ENCODE assay signal across 9 cellular contexts in genomic region chr16:75109732-75110243, GRCh38. TPM values are rescaled to one million over a fixed set of nuclear protein-coding genes. Genes with fewer than 3 reads are reported as not detected.
A peak's percentile ranks its signal among the peaks of the same experiment; 100 is the strongest.
DNase-seq lines count a peak whose midpoint lies in the region; ATAC-seq and TF ChIP-seq lines count a peak whose summit lies in the region.
"Had no signal": no experiment of that assay in that cellular context is flagged by ENCODE, and none has a peak within 500 bp of the region (broad histone marks: within the 10 kb centered on the region; RNA-seq: fewer than 3 reads in every experiment).

No MANE protein-coding gene starts in this region.

- H4K20me1 ChIP-seq in smooth muscle cell (ENCODE audit: low read depth) = no peaks in the 10 kb centered on the region

- no peaks in the 10 kb centered on the region for H3K27me3 ChIP-seq in smooth muscle cell (ENCODE audit: low read depth)

- H3F3A ChIP-seq in smooth muscle cell (ENCODE audit: low read depth) = peaks cover 7% of the 10 kb centered on the region

- TF ChIP-seq CTCF in smooth muscle cell (IDR thresholded peaks at IDR 0.05; ENCODE audit: borderline replicate concordance, insufficient read depth, poor library complexity, severe bottlenecking) = no peak

- H3K27ac Mint-ChIP-seq in activated CD4-positive, alpha-beta T cell treated with anti-CD3 and anti-CD28 coated beads, Interleukin-2, amount 10 ng/mL, durations not matched to agents 24 days and 14 days = peak overlapping the region; percentile 95
- peak overlapping the region; percentile 87 for H3K27ac Mint-ChIP-seq in T-helper 2 cell treated with Interferon-gamma antibody and Interleukin-4, amounts not matched to agents 5 μg/mL and 100 μg/mL, for 36 hours

- H3K79me2 ChIP-seq in smooth muscle cell (ENCODE audit: low read depth) = no peaks in the 10 kb centered on the region

- peaks cover 66% of the 10 kb centered on the region for H3K4me1 Mint-ChIP-seq in activated CD4-positive, alpha-beta T cell treated with anti-CD3 and anti-CD28 coated beads, Interleukin-2, amount 10 ng/mL, durations not matched to agents 24 days and 14 days
- H3K4me1 Mint-ChIP-seq in T-helper 2 cell treated with Interferon-gamma antibody and Interleukin-4, amounts not matched to agents 5 μg/mL and 100 μg/mL, for 36 hours (ENCODE audit: low read depth) = peaks cover 53% of the 10 kb centered on the region

- H2AFZ ChIP-seq in smooth muscle cell (ENCODE audit: low read depth) = no peak overlapping the region

- H3K9me3 Mint-ChIP-seq in activated CD4-positive, alpha-beta T cell treated with anti-CD3 and anti-CD28 coated beads, Interleukin-2, amount 10 ng/mL, durations not matched to agents 24 days and 14 days = no peaks in the 10 kb centered on the region
- H3K9me3 Mint-ChIP-seq in T-helper 2 cell treated with Interferon-gamma antibody and Interleukin-4, amounts not matched to agents 5 μg/mL and 100 μg/mL, for 36 hours = no peaks in the 10 kb centered on the region
- H3K9me3 Mint-ChIP-seq: activated B cell treated with CpG ODN at 0.5 μM for 24 hours had no signal

- peak overlapping the region; percentile 84 for H3K4me3 Mint-ChIP-seq in activated CD4-positive, alpha-beta T cell treated with anti-CD3 and anti-CD28 coated beads, Interleukin-2, amount 10 ng/mL, durations not matched to agents 24 days and 14 days
- H3K4me3 Mint-ChIP-seq in T-helper 2 cell treated with Interferon-gamma antibody and Interleukin-4, amounts not matched to agents 5 μg/mL and 100 μg/mL, for 36 hours = peak overlapping the region; percentile 69

- peaks cover 45% of the 10 kb centered on the region for H3K4me1 ChIP-seq in smooth muscle cell (ENCODE audit: low read depth)

- H3K4me2 ChIP-seq in smooth muscle cell = peak overlapping the region; percentile 81

- no peak for ATAC-seq in GM18502 (IDR thresholded peaks at IDR 0.05; ENCODE audit: poor library complexity, unreplicated experiment)

- no peak overlapping the region for H3K4me3 ChIP-seq in smooth muscle cell

- WGBS in smooth muscle cell (ENCODE audit: low lambda C conversion rate) = 93% methylated on average over 10 of the region's 10 CpGs

- H3K9me3 ChIP-seq in smooth muscle cell (replicated peaks; ENCODE audit: low read depth) = no peaks in the 10 kb centered on the region

- H3K36me3 Mint-ChIP-seq in activated CD4-positive, alpha-beta T cell treated with anti-CD3 and anti-CD28 coated beads, Interleukin-2, amount 10 ng/mL, durations not matched to agents 24 days and 14 days (ENCODE audit: low read depth) = peaks cover 12% of the 10 kb centered on the region
- no peaks in the 10 kb centered on the region for H3K36me3 Mint-ChIP-seq in T-helper 2 cell treated with Interferon-gamma antibody and Interleukin-4, amounts not matched to agents 5 μg/mL and 100 μg/mL, for 36 hours (ENCODE audit: low read depth)

- no peaks in the 10 kb centered on the region for H3K27me3 Mint-ChIP-seq in activated CD4-positive, alpha-beta T cell treated with anti-CD3 and anti-CD28 coated beads, Interleukin-2, amount 10 ng/mL, durations not matched to agents 24 days and 14 days
- no peaks in the 10 kb centered on the region for H3K27me3 Mint-ChIP-seq in T-helper 2 cell treated with Interferon-gamma antibody and Interleukin-4, amounts not matched to agents 5 μg/mL and 100 μg/mL, for 36 hours (ENCODE audit: low read depth)

- H3K36me3 ChIP-seq in smooth muscle cell (ENCODE audit: low read depth) = no peaks in the 10 kb centered on the region

- no peak overlapping the region for H3K9ac ChIP-seq in smooth muscle cell (ENCODE audit: low read depth)

- peak overlapping the region; percentile 66 for H3K27ac ChIP-seq in smooth muscle cell (ENCODE audit: low read depth)

- intact Hi-C loops in activated CD4-positive, alpha-beta T cell treated with anti-CD3 and anti-CD28 coated beads, Interleukin-2, amount 10 ng/mL, durations not matched to agents 24 days and 14 days (cut with micrococcal nuclease) = loop anchor here (1.0 to 2.0 kb wide), 4 partner anchors 11 to 45 kb away; partner anchors contain the start of gene ZFP1

- DNase-seq in activated CD4-positive, alpha-beta T cell treated with anti-CD3 and anti-CD28 coated beads, Interleukin-2, amount 10 ng/mL, durations not matched to agents 24 days and 14 days = no peak
- no peak for DNase-seq in activated CD4-positive, alpha-beta T cell treated with anti-CD3 and anti-CD28 coated beads for 48 hours
- DNase-seq in T-helper 2 cell treated with Interferon-gamma antibody and Interleukin-4, amounts not matched to agents 5 μg/mL and 100 μg/mL, for 36 hours (ENCODE audit: low spot score) = no peak
- DNase-seq in glomerular visceral epithelial cell (ENCODE audit: extremely low spot score) (peak; percentile 14), smooth muscle cell (lab: John Stamatoyannopoulos, UW; ENCODE audit: unreplicated experiment) (no peak), NCI-H1048 (lab: John Stamatoyannopoulos, UW) (no peak), NCI-H146 treated with DMSO at 0.1 percent for 48 hours (lab: John Stamatoyannopoulos, UW; ENCODE audit: unreplicated experiment) (no peak)

RNA-seq across cellular contexts. Expression of gene LDHD, which starts 6.8 kb away (rescaled TPM):
- total RNA-seq in activated CD4-positive, alpha-beta T cell treated with anti-CD3 and anti-CD28 coated beads, Interleukin-2, amount 10 ng/mL, durations not matched to agents 24 days and 14 days = 0.09 and 0.24 TPM in 2 replicates
- 0.67 and 0.85 TPM in 2 replicates for total RNA-seq in smooth muscle cell
- 1.2 and 1.5 TPM in 2 replicates for polyA plus RNA-seq in smooth muscle cell
- total RNA-seq: activated B cell treated with CpG ODN at 0.5 μM for 24 hours had no signal

RNA-seq across cellular contexts. Expression of gene ZFP1, which starts 38.5 kb away (rescaled TPM):
- 14.3 and 16.5 TPM in 2 replicates for total RNA-seq in activated CD4-positive, alpha-beta T cell treated with anti-CD3 and anti-CD28 coated beads, Interleukin-2, amount 10 ng/mL, durations not matched to agents 24 days and 14 days
- 15.0 and 29.0 TPM in 2 replicates for total RNA-seq in smooth muscle cell
- polyA plus RNA-seq in smooth muscle cell = 12.5 and 12.6 TPM in 2 replicates
